8 cellular contexts compared by ENCODE assay signal in genomic region chr11:65354265-65355012, GRCh38. TPM values are rescaled to one million over a fixed set of nuclear protein-coding genes. Genes with fewer than 3 reads are reported as not detected.
DNase-seq lines count a peak whose midpoint lies in the region; ATAC-seq lines count a peak whose summit lies in the region.

TSS of gene TIGD3 (plus strand) at chr11:65354751. CDS start at chr11:65355809, 1,058 bp downstream.

- no peaks in the 10 kb centered on the region for H3K4me1 ChIP-seq in endocrine pancreas (ENCODE audit: control insufficient read depth, insufficient read depth, low read length)
- peaks cover 25% of the 10 kb centered on the region for H3K4me1 ChIP-seq in mesodermal cell (ENCODE audit: control insufficient read depth, insufficient read depth, low read length, poor library complexity, severe bottlenecking)

- peaks cover 15% of the 10 kb centered on the region for H3K27me3 Mint-ChIP-seq in activated CD8-positive, alpha-beta memory T cell treated with anti-CD3 and anti-CD28 coated beads, Interleukin-2, amount 10 ng/mL, durations not matched to agents 7 days and 5 days

- H3K36me3 ChIP-seq in endocrine pancreas (ENCODE audit: control insufficient read depth, insufficient read depth, low read length) (peaks cover 6% of the 10 kb centered on the region), mesodermal cell (ENCODE audit: control insufficient read depth, insufficient read depth, low read length) (peaks cover 33% of the 10 kb centered on the region)

- H3K9ac ChIP-seq in endocrine pancreas (ENCODE audit: control insufficient read depth, insufficient read depth, low read length) = peak within 1 kb of the TSS; percentile 75

- peak within 1 kb of the TSS; percentile 82 for H3K27ac Mint-ChIP-seq in activated CD8-positive, alpha-beta memory T cell treated with anti-CD3 and anti-CD28 coated beads, Interleukin-2, amount 10 ng/mL, durations not matched to agents 7 days and 5 days

- peak within 1 kb of the TSS; percentile 62 for H3K27ac ChIP-seq in mesodermal cell (ENCODE audit: low read depth, low read length, severe bottlenecking)

- CTCF ChIA-PET in activated CD8-positive, alpha-beta memory T cell treated with anti-CD3 and anti-CD28 coated beads, Interleukin-2, amount 10 ng/mL, durations not matched to agents 7 days and 5 days (lab: Charles Lee) = interaction anchor here (0.7 to 1.8 kb wide), 3 partner anchors 23 to 80 kb away, joined by 3 to 6 read pairs (median 4); no protein-coding TSS in a partner anchor

- 1% methylated on average over 57 to 72 of the region's 79 CpGs for WGBS in mesodermal cell (ENCODE audit: insufficient coverage in 2 of 2), 2 experiments

- no peaks in the 10 kb centered on the region for H3K9me3 Mint-ChIP-seq in activated CD8-positive, alpha-beta memory T cell treated with anti-CD3 and anti-CD28 coated beads, Interleukin-2, amount 10 ng/mL, durations not matched to agents 7 days and 5 days (ENCODE audit: low read depth)

- no peaks in the 10 kb centered on the region for H3K27me3 ChIP-seq in endocrine pancreas (ENCODE audit: control insufficient read depth, insufficient read depth, low read length)

- peaks cover 25% of the 10 kb centered on the region for H3K4me1 Mint-ChIP-seq in activated CD8-positive, alpha-beta memory T cell treated with anti-CD3 and anti-CD28 coated beads, Interleukin-2, amount 10 ng/mL, durations not matched to agents 7 days and 5 days

- H3K4me3 Mint-ChIP-seq in activated CD8-positive, alpha-beta memory T cell treated with anti-CD3 and anti-CD28 coated beads, Interleukin-2, amount 10 ng/mL, durations not matched to agents 7 days and 5 days = peak within 1 kb of the TSS; percentile 85

- H3K9me3 ChIP-seq in endocrine pancreas (ENCODE audit: control insufficient read depth, low read length) (no peaks in the 10 kb centered on the region), mesodermal cell (ENCODE audit: control insufficient read depth, low read length) (no peaks in the 10 kb centered on the region)

- ATAC-seq in GM21381 (IDR thresholded peaks at IDR 0.05; ENCODE audit: unreplicated experiment) = peak; percentile 81
- ATAC-seq in activated CD8-positive, alpha-beta memory T cell treated with anti-CD3 and anti-CD28 coated beads, Interleukin-2, amount 10 ng/mL, durations not matched to agents 7 days and 5 days = peak; percentile 98

- H3K4me3 ChIP-seq in endocrine pancreas (ENCODE audit: control insufficient read depth, insufficient read depth, low read length) = peak within 1 kb of the TSS; percentile 26
- peak within 1 kb of the TSS; percentile 47 for H3K4me3 ChIP-seq in mesodermal cell (ENCODE audit: extremely low read depth, insufficient read depth, low read length, poor library complexity, severe bottlenecking)

- H3K36me3 Mint-ChIP-seq in activated CD8-positive, alpha-beta memory T cell treated with anti-CD3 and anti-CD28 coated beads, Interleukin-2, amount 10 ng/mL, durations not matched to agents 7 days and 5 days = peaks cover 11% of the 10 kb centered on the region

- DNase-seq in COR-L47 (lab: John Stamatoyannopoulos, UW) (peak; percentile 96), HUDEP-2 (lab: John Stamatoyannopoulos, UW; ENCODE audit: unreplicated experiment in 76 of 76) (peak in 73 of 76 experiments; percentile 38 to 98 (median 93)), NOMO-1 treated with DMSO at 0.1 percent for 48 hours (lab: John Stamatoyannopoulos, UW; ENCODE audit: unreplicated experiment) (peak; percentile 94)
- DNase-seq in activated CD8-positive, alpha-beta memory T cell treated with anti-CD3 and anti-CD28 coated beads, Interleukin-2, amount 10 ng/mL, durations not matched to agents 7 days and 5 days = peak; percentile 98
- DNase-seq in stimulated activated CD8-positive, alpha-beta memory T cell treated with anti-CD3 and anti-CD28 coated beads, Interleukin-15, amount 100 ng/mL, for 1 hour (ENCODE audit: low read depth) = peak; percentile 98

RNA-seq across cellular contexts. Expression of gene TIGD3, which starts in this region (rescaled TPM):
- 1 to 10 TPM; 1.1 TPM for total RNA-seq in activated CD8-positive, alpha-beta memory T cell treated with anti-CD3 and anti-CD28 coated beads, Interleukin-2, amount 10 ng/mL, durations not matched to agents 7 days and 5 days
- 0.81 TPM for polyA plus RNA-seq in mesodermal cell (2013, experiment 1 of 2)
- polyA plus RNA-seq in mesodermal cell (2013, experiment 2 of 2) = 0.40 TPM

Comparison
In these comparisons a context has a peak if more than half of its experiments do, and no peak if none do; other contexts are left out.
1. Peak in every context shown above with its lines: DNase-seq, ATAC-seq, H3K4me3 ChIP-seq and H3K27ac ChIP-seq.